In genomic region chr19:52142001-52142595, GRCh38 we compare ENCODE assay signal across 16 cellular contexts.
"Had no signal": no experiment of that assay in that cellular context is flagged by ENCODE, and none has a peak within 500 bp of the region (broad histone marks: within the 10 kb centered on the region; RNA-seq: fewer than 3 reads in every experiment).

No MANE protein-coding gene starts in this region.

- H3K27ac Mint-ChIP-seq: activated CD8-positive, alpha-beta memory T cell treated with anti-CD3 and anti-CD28 coated beads, Interleukin-2, amount 10 ng/mL, durations not matched to agents 7 days and 5 days; activated naive CD8-positive, alpha-beta T cell treated with anti-CD3 and anti-CD28 coated beads for 36 hours had no signal

- H3K27me3 Mint-ChIP-seq: activated CD8-positive, alpha-beta memory T cell treated with anti-CD3 and anti-CD28 coated beads, Interleukin-2, amount 10 ng/mL, durations not matched to agents 7 days and 5 days; activated naive CD8-positive, alpha-beta T cell treated with anti-CD3 and anti-CD28 coated beads for 36 hours had no signal

- ATAC-seq: activated CD8-positive, alpha-beta memory T cell treated with anti-CD3 and anti-CD28 coated beads, Interleukin-2, amount 10 ng/mL, durations not matched to agents 7 days and 5 days; activated T-cell treated with anti-CD3 and anti-CD28 coated beads, Interleukin-2, amount 50 U/mL, for 4 hours; gastroesophageal sphincter; stimulated activated naive CD8-positive, alpha-beta T cell treated with anti-CD3 and anti-CD28 coated beads, Interleukin-15, Interleukin-2, amounts not matched to agents 100 U/mL and 50 U/mL, for 24 hours had no signal

- H3K9me3 ChIP-seq: gastroesophageal sphincter, left ventricle myocardium inferior, ovary had no signal

- H3K27ac ChIP-seq: dorsolateral prefrontal cortex, gastroesophageal sphincter, left ventricle myocardium inferior, ovary had no signal

- H3K36me3 ChIP-seq: gastroesophageal sphincter, left ventricle myocardium inferior, ovary had no signal

- H3K4me3 ChIP-seq: dorsolateral prefrontal cortex, gastroesophageal sphincter, left ventricle myocardium inferior, ovary had no signal

- H3K4me3 Mint-ChIP-seq: activated CD8-positive, alpha-beta memory T cell treated with anti-CD3 and anti-CD28 coated beads, Interleukin-2, amount 10 ng/mL, durations not matched to agents 7 days and 5 days; activated naive CD8-positive, alpha-beta T cell treated with anti-CD3 and anti-CD28 coated beads for 36 hours; activated T-cell treated with anti-CD3 and anti-CD28 coated beads, Interleukin-2, amount 50 U/mL, for 4 hours had no signal

- DNase-seq: activated CD4-positive, alpha-beta T cell treated with anti-CD3 and anti-CD28 coated beads, Interleukin-2, amount 50 U/mL, for 48 hours; activated CD4-positive, CD25-positive, alpha-beta regulatory T cell treated with anti-CD3 and anti-CD28 coated beads, Interleukin-2, amount 50 U/mL, for 72 hours; activated CD8-positive, alpha-beta memory T cell treated with anti-CD3 and anti-CD28 coated beads, Interleukin-2, amount 10 ng/mL, durations not matched to agents 7 days and 5 days; activated effector memory CD4-positive, alpha-beta T cell treated with anti-CD3 and anti-CD28 coated beads, Interleukin-2, amount 50 U/mL, for 16 hours; activated naive CD8-positive, alpha-beta T cell treated with anti-CD3 and anti-CD28 coated beads for 36 hours; activated T-cell treated with anti-CD3 and anti-CD28 coated beads, Interleukin-2, amount 50 U/mL, for 4 hours; anterior cingulate cortex; dorsolateral prefrontal cortex; islet precursor cell; left ventricle myocardium inferior; mesenchymal stem cell; ovary; stimulated activated CD4-positive, alpha-beta T cell treated with anti-CD3 and anti-CD28 coated beads, Interleukin-4, amount 100 ng/mL, for 1 hour; stimulated activated CD8-positive, alpha-beta memory T cell treated with anti-CD3 and anti-CD28 coated beads, Interleukin-4, amount 100 ng/mL, for 48 hours; stimulated activated naive CD8-positive, alpha-beta T cell treated with anti-CD3 and anti-CD28 coated beads, Interleukin-15, Interleukin-2, amounts not matched to agents 100 U/mL and 50 U/mL, for 24 hours had no signal

- H3K27me3 ChIP-seq: dorsolateral prefrontal cortex, gastroesophageal sphincter, ovary had no signal
